In genomic region chr7:13179011-13179574, GRCh38 we compare ENCODE assay signal across 10 cellular contexts.
DNase-seq lines count a peak whose midpoint lies in the region; ATAC-seq, FAIRE-seq and TF ChIP-seq lines count a peak whose summit lies in the region.
"Had no signal": no experiment of that assay in that cellular context is flagged by ENCODE, and none has a peak within 500 bp of the region (broad histone marks: within the 10 kb centered on the region; RNA-seq: fewer than 3 reads in every experiment).

No MANE protein-coding gene starts in this region.

- H3K9me3 Mint-ChIP-seq in activated CD8-positive, alpha-beta memory T cell treated with anti-CD3 and anti-CD28 coated beads, Interleukin-2, amount 10 ng/mL, durations not matched to agents 7 days and 5 days (ENCODE audit: low read depth): no peaks in the 10 kb centered on the region

- no peaks in the 10 kb centered on the region for H3K9me3 ChIP-seq in kidney (ENCODE audit: control insufficient read depth in 1 of 2, low read length in 2 of 2)
- H3K9me3 ChIP-seq: adrenal gland, Caco-2 had no signal

- H3K9ac ChIP-seq in kidney (ENCODE audit: low read length in 2 of 2): no peak overlapping the region

- no peak overlapping the region for H3K4me3 ChIP-seq in kidney (ENCODE audit: low read length in 2 of 2)
- H3K4me3 ChIP-seq: adrenal gland had no signal

- intact Hi-C loops in kidney (cut with DNase I): no loop called here

- in situ Hi-C loops in KBM-7 (cut with MboI; ENCODE audit: low pct_unique_long_range_greater_than_20kb, low sequenced_read_pairs): no loop called here

- H3K4me1 ChIP-seq in kidney (ENCODE audit: control insufficient read depth in 1 of 2, insufficient read depth in 1 of 2, low read depth in 1 of 2, low read length in 2 of 2): no peaks in the 10 kb centered on the region
- H3K4me1 ChIP-seq: adrenal gland had no signal

- ATAC-seq in SK-N-SH treated with all-trans-retinoic acid at 6 μM for 48 hours (peak; percentile 80), HG03460 (IDR thresholded peaks at IDR 0.05; ENCODE audit: unreplicated experiment) (no peak)
- no peak for ATAC-seq in activated CD8-positive, alpha-beta memory T cell treated with anti-CD3 and anti-CD28 coated beads, Interleukin-2, amount 10 ng/mL, durations not matched to agents 7 days and 5 days

- no peak overlapping the region for H3K27ac ChIP-seq in kidney (ENCODE audit: low read depth in 2 of 2, low read length in 2 of 2)
- H3K27ac ChIP-seq: adrenal gland had no signal

- H3K36me3 ChIP-seq in kidney (ENCODE audit: control insufficient read depth in 1 of 2, insufficient read depth in 2 of 2, low read length in 2 of 2): no peaks in the 10 kb centered on the region
- H3K36me3 ChIP-seq: adrenal gland had no signal

- CTCF ChIA-PET in activated CD8-positive, alpha-beta memory T cell treated with anti-CD3 and anti-CD28 coated beads, Interleukin-2, amount 10 ng/mL, durations not matched to agents 7 days and 5 days (lab: Charles Lee): no interaction called here

- peak; percentile 5 for TF ChIP-seq CTCF in kidney (IDR thresholded peaks at IDR 0.05; ENCODE audit: borderline replicate concordance, extremely low read depth, insufficient read depth)

- H3K27ac Mint-ChIP-seq in activated CD8-positive, alpha-beta memory T cell treated with anti-CD3 and anti-CD28 coated beads, Interleukin-2, amount 10 ng/mL, durations not matched to agents 7 days and 5 days: no peak overlapping the region

- no peak for FAIRE-seq in kidney (lab: Jason Lieb, UNC)

- H3K4me3 Mint-ChIP-seq in activated CD8-positive, alpha-beta memory T cell treated with anti-CD3 and anti-CD28 coated beads, Interleukin-2, amount 10 ng/mL, durations not matched to agents 7 days and 5 days: no peak overlapping the region

- no peaks in the 10 kb centered on the region for H3K4me1 Mint-ChIP-seq in activated CD8-positive, alpha-beta memory T cell treated with anti-CD3 and anti-CD28 coated beads, Interleukin-2, amount 10 ng/mL, durations not matched to agents 7 days and 5 days

- no peaks in the 10 kb centered on the region for H3K36me3 Mint-ChIP-seq in activated CD8-positive, alpha-beta memory T cell treated with anti-CD3 and anti-CD28 coated beads, Interleukin-2, amount 10 ng/mL, durations not matched to agents 7 days and 5 days

- DNase-seq in COR-L47 (lab: John Stamatoyannopoulos, UW) (peak; percentile 28), KBM-7 (peak; percentile 23), kidney (no peak), NK-92 (lab: John Stamatoyannopoulos, UW; ENCODE audit: unreplicated experiment) (no peak), amniotic stem cell (lab: John Stamatoyannopoulos, UW) (no peak)
- DNase-seq in activated CD8-positive, alpha-beta memory T cell treated with anti-CD3 and anti-CD28 coated beads, Interleukin-2, amount 10 ng/mL, durations not matched to agents 7 days and 5 days: no peak
- DNase-seq: adrenal gland had no signal

- peaks cover 13% of the 10 kb centered on the region for H3K27me3 Mint-ChIP-seq in activated CD8-positive, alpha-beta memory T cell treated with anti-CD3 and anti-CD28 coated beads, Interleukin-2, amount 10 ng/mL, durations not matched to agents 7 days and 5 days

TF ChIP-seq in SK-N-SH treated with all-trans-retinoic acid at 6 μM for 48 hours, 23 proteins besides CTCF, POLR2A, EP300 and RAD21:
- TF ChIP-seq ZFP3 (CRISPR knock-in tag; IDR thresholded peaks at IDR 0.05) (no peak), ARNTL (CRISPR knock-in tag; IDR thresholded peaks at IDR 0.05; ENCODE audit: borderline replicate concordance, low read depth) (no peak), ZC3H10 (CRISPR knock-in tag; IDR thresholded peaks at IDR 0.05) (no peak)
- TF ChIP-seq, protein P1, sequence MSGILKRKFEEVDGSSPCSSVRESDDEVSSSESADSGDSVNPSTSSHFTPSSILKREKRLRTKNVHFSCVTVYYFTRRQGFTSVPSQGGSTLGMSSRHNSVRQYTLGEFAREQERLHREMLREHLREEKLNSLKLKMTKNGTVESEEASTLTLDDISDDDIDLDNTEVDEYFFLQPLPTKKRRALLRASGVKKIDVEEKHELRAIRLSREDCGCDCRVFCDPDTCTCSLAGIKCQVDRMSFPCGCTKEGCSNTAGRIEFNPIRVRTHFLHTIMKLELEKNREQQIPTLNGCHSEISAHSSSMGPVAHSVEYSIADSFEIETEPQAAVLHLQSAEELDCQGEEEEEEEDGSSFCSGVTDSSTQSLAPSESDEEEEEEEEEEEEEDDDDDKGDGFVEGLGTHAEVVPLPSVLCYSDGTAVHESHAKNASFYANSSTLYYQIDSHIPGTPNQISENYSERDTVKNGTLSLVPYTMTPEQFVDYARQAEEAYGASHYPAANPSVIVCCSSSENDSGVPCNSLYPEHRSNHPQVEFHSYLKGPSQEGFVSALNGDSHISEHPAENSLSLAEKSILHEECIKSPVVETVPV (CRISPR knock-in tag; IDR thresholded peaks at IDR 0.05): no peak

Comparison
In these comparisons a context has a peak if more than half of its experiments do, and no peak if none do; other contexts are left out.
1. DNase-seq: peak in COR-L47 (single experiment) and KBM-7 (single experiment); none in kidney (single experiment), NK-92 (single experiment), activated CD8-positive, alpha-beta memory T cell treated with anti-CD3 and anti-CD28 coated beads, Interleukin-2, amount 10 ng/mL, durations not matched to agents 7 days and 5 days (single experiment) and amniotic stem cell (single experiment).